17 cellular contexts compared by ENCODE assay signal in the genomic region with DNA sequence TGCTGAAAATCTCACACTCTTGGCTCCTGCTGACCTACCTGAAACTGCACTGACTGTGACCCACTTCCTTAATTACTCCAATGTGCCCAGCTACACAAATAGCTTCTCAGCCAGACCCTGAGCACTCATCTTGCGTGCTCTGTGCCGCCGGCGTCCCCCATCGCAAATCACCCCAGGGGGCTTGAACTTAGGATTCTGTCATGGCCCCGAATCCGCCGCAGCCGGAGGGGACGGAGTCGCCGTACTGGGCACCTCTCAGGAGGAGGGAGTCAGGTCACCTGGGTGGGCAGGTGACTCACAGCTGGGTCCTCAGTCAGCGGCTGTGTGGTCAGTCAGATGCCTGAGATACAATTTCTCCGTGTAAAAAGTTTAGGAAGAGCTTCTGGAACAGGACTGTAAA.
A peak's percentile ranks its signal among the peaks of the same experiment; 100 is the strongest.
DNase-seq lines count a peak whose midpoint lies in the region; FAIRE-seq and TF ChIP-seq lines count a peak whose summit lies in the region.
"Had no signal": no experiment of that assay in that cellular context is flagged by ENCODE, and none has a peak within 500 bp of the region (broad histone marks: within the 10 kb centered on the region; RNA-seq: fewer than 3 reads in every experiment).

No MANE protein-coding gene starts in this region.

- H2BK20ac ChIP-seq in H1 (ENCODE audit: low read length), result no peak overlapping the region

- no peak for FAIRE-seq in H1 (lab: Jason Lieb, UNC)
- FAIRE-seq: GM12891 had no signal

- H3K9me3 ChIP-seq in H1 (ENCODE audit: insufficient read depth in 2 of 2, low read depth in 1 of 2, low read length in 1 of 2), result no peaks in the 10 kb centered on the region
- no peaks in the 10 kb centered on the region for H3K9me3 ChIP-seq in neuronal stem cell (replicated peaks in 1 of 2; ENCODE audit: control insufficient read depth in 2 of 2, insufficient read depth in 1 of 2, low read depth in 1 of 2, low read length in 2 of 2)

- H2BK120ac ChIP-seq in H1 (replicated peaks; ENCODE audit: low read depth, low read length) (no peak overlapping the region), neuronal stem cell (ENCODE audit: low read depth, low read length) (peak overlapping the region; percentile 52)

- H3K14ac ChIP-seq in H1 (ENCODE audit: insufficient read length) (no peak overlapping the region), neuronal stem cell (ENCODE audit: low read length) (no peak overlapping the region)

- POLR2A ChIA-PET in H1 (lab: Charles Lee; ENCODE audit: partially characterized antibody), result no interaction called here

- H3K4me1 ChIP-seq in H1 (replicated peaks in 1 of 4; ENCODE audit: control insufficient read depth in 3 of 4, insufficient read depth in 4 of 4, low read length in 3 of 4) (peaks cover 0 to 4% (median 0%) of the 10 kb centered on the region in 4 experiments; a peak in 1 of 7 replicates), neuronal stem cell (ENCODE audit: control insufficient read depth in 2 of 2, insufficient read depth in 1 of 2, low read depth in 1 of 2, low read length in 2 of 2) (no peaks in the 10 kb centered on the region)

- H4K8ac ChIP-seq in H1 (ENCODE audit: extremely low read depth, insufficient read depth, low read length) (peak overlapping the region; percentile 73; the same call in 1 of the 2 replicates), neuronal stem cell (ENCODE audit: low read depth, low read length) (no peak overlapping the region)

- no peak overlapping the region for H3K9ac ChIP-seq in H1 (replicated peaks in 1 of 4; ENCODE audit: extremely low read depth in 1 of 4, low read depth in 3 of 4, low read length in 3 of 4)
- H3K9ac ChIP-seq in neuronal stem cell (ENCODE audit: low read depth, low read length, poor library complexity), result no peak overlapping the region

- H3K36me3 ChIP-seq in H1 (ENCODE audit: control insufficient read depth in 2 of 4, insufficient read depth in 4 of 4, low read length in 3 of 4) (no peaks in the 10 kb centered on the region), neuronal stem cell (replicated peaks in 1 of 2; ENCODE audit: control insufficient read depth in 2 of 2, insufficient read depth in 2 of 2, low read length in 2 of 2) (no peaks in the 10 kb centered on the region), brain microvascular endothelial cell (replicated peaks) (no peaks in the 10 kb centered on the region)

- peaks cover 2% of the 10 kb centered on the region; the same call in 1 of the 2 replicates for H3K23me2 ChIP-seq in H1 (ENCODE audit: low read depth, low read length)

- peak overlapping the region; percentile 94 for H2AFZ ChIP-seq in H1 (ENCODE audit: low read length)
- H2AFZ ChIP-seq in neuronal stem cell (ENCODE audit: low read length), result no peak overlapping the region

- H3K27me3 ChIP-seq in H1 (replicated peaks in 1 of 4; ENCODE audit: control insufficient read depth in 3 of 4, extremely low read depth in 1 of 4, insufficient read depth in 3 of 4, low read length in 3 of 4) (no peaks in the 10 kb centered on the region), neuronal stem cell (ENCODE audit: control insufficient read depth in 3 of 3, insufficient read depth in 3 of 3, low read depth in 1 of 3, low read length in 3 of 3) (no peaks in the 10 kb centered on the region), brain microvascular endothelial cell (replicated peaks) (no peaks in the 10 kb centered on the region)

- no peak overlapping the region for H3K4me3 ChIP-seq in H1 (ENCODE audit: extremely low read depth in 1 of 4, insufficient read depth in 2 of 4, low read depth in 3 of 4, low read length in 4 of 4)
- H3K4me3 ChIP-seq in neuronal stem cell (ENCODE audit: low read length in 2 of 2), result no peak overlapping the region
- no peak overlapping the region for H3K4me3 ChIP-seq in brain microvascular endothelial cell (ENCODE audit: low read depth, low read length)

- CTCF ChIA-PET in H1 (lab: Charles Lee; ENCODE audit: partially characterized antibody), result interaction anchor here (0.9 to 1.1 kb wide), 2 partner anchors 8 to 9 kb away, joined by 3 to 5 read pairs; no protein-coding TSS in a partner anchor

- no peak overlapping the region for H3K18ac ChIP-seq in H1 (ENCODE audit: extremely low read depth, low read length)
- peak overlapping the region; percentile 29 for H3K18ac ChIP-seq in neuronal stem cell (ENCODE audit: low read length)

- no peak overlapping the region for H3K56ac ChIP-seq in H1 (replicated peaks; ENCODE audit: insufficient read length, low read depth, low read length)

- no peak for TF ChIP-seq RAD21 in H1 (IDR thresholded peaks at IDR 0.05 in 1 of 2, conservative IDR thresholded peaks at IDR 0.05 in 1 of 2; ENCODE audit: low read depth in 2 of 2, low read length in 2 of 2)

- no peak overlapping the region for H3K27ac Mint-ChIP-seq in T-helper 2 cell treated with Interferon-gamma antibody and Interleukin-4, amounts not matched to agents 5 μg/mL and 100 μg/mL, for 36 hours
- H3K27ac Mint-ChIP-seq: CD4-positive, alpha-beta memory T cell had no signal

- H3K36me3 Mint-ChIP-seq in T-helper 2 cell treated with Interferon-gamma antibody and Interleukin-4, amounts not matched to agents 5 μg/mL and 100 μg/mL, for 36 hours (ENCODE audit: low read depth), result no peaks in the 10 kb centered on the region
- H3K36me3 Mint-ChIP-seq: CD4-positive, alpha-beta memory T cell had no signal

- no peak overlapping the region for H3K4me2 ChIP-seq in H1 (ENCODE audit: insufficient read depth in 1 of 2, low read depth in 2 of 2, low read length in 2 of 2)
- no peak overlapping the region for H3K4me2 ChIP-seq in neuronal stem cell (ENCODE audit: insufficient read depth, low read length, poor library complexity, severe bottlenecking)

- H4K20me1 ChIP-seq in H1 (replicated peaks in 1 of 2; ENCODE audit: control insufficient read depth in 1 of 2, insufficient read depth in 2 of 2, low read length in 2 of 2), result no peaks in the 10 kb centered on the region

- H3K79me1 ChIP-seq in H1 (ENCODE audit: low read depth, low read length) (no peaks in the 10 kb centered on the region), neuronal stem cell (ENCODE audit: low read depth, low read length) (no peaks in the 10 kb centered on the region)

- H2BK12ac ChIP-seq in H1 (ENCODE audit: low read depth, low read length) (no peak overlapping the region), neuronal stem cell (ENCODE audit: low read length) (no peak overlapping the region)

- WGBS in H1 (ENCODE audit: extremely low coverage in 1 of 2, insufficient coverage in 1 of 2, insufficient read length in 1 of 2, insufficient replicate concordance in 2 of 2, low coverage in 1 of 2, low lambda C conversion rate in 2 of 2, missing lambda C conversion rate in 1 of 2), 2 experiments, result 97% methylated on average over 14 of the region's 14 CpGs; no CpG with 5 or more reads in 1 of the 2 experiments
- no CpG with 5 or more reads among the region's 14 CpGs for WGBS in neuronal stem cell (ENCODE audit: extremely low coverage in 2 of 2, insufficient read length in 2 of 2, insufficient replicate concordance in 1 of 2), 2 donors

- H3K4ac ChIP-seq in H1 (replicated peaks; ENCODE audit: insufficient read length, low read depth, low read length), result no peak overlapping the region
- H3K4ac ChIP-seq in neuronal stem cell (ENCODE audit: low read length), result no peak overlapping the region

- TF ChIP-seq CTCF in H1 (IDR thresholded peaks at IDR 0.05; ENCODE audit: control extremely low read depth in 1 of 3, insufficient read depth in 1 of 3, low read depth in 1 of 3, low read length in 3 of 3) (no peak), brain microvascular endothelial cell (IDR thresholded peaks at IDR 0.05; ENCODE audit: low read depth, low read length, missing control alignments) (no peak)

- DNase-seq in NCI-H69 (lab: John Stamatoyannopoulos, UW) (peak; percentile 63), H1 (ENCODE audit: low read depth in 1 of 2, low spot score in 2 of 2) (no peak), neuronal stem cell (ENCODE audit: low spot score) (no peak), 8988T (no peak), brain microvascular endothelial cell (no peak)
- DNase-seq in T-helper 2 cell treated with Interferon-gamma antibody and Interleukin-4, amounts not matched to agents 5 μg/mL and 100 μg/mL, for 36 hours (ENCODE audit: low spot score), result no peak
- DNase-seq: C1 segment of cervical spinal cord; Calu3; CD4-positive, alpha-beta memory T cell; COR-L47; DMS53; DMS79 treated with DMSO at 0.1 percent for 48 hours; GF-D8; GOT3; H7; HCEC 1CT had no signal

- H3K27ac ChIP-seq in H1 (ENCODE audit: low read depth, low read length), result no peak overlapping the region
- no peak overlapping the region for H3K27ac ChIP-seq in neuronal stem cell (replicated peaks; ENCODE audit: low read length)
- no peak overlapping the region for H3K27ac ChIP-seq in brain microvascular endothelial cell

- H2AK5ac ChIP-seq in H1 (ENCODE audit: low read depth, low read length) (no peak overlapping the region), neuronal stem cell (ENCODE audit: low read depth, low read length) (peak overlapping the region; percentile 77)

- in situ Hi-C loops in brain microvascular endothelial cell (cut with HindIII; ENCODE audit: low pct_ligation_motif_present, low sequenced_read_pairs), result no loop called here

- H3K79me2 ChIP-seq in H1 (ENCODE audit: control insufficient read depth in 1 of 2, insufficient read depth in 2 of 2, low read length in 2 of 2), result no peaks in the 10 kb centered on the region

- H3K27me3 Mint-ChIP-seq in T-helper 2 cell treated with Interferon-gamma antibody and Interleukin-4, amounts not matched to agents 5 μg/mL and 100 μg/mL, for 36 hours (ENCODE audit: low read depth), result no peaks in the 10 kb centered on the region
- H3K27me3 Mint-ChIP-seq: CD4-positive, alpha-beta memory T cell had no signal

- no peak overlapping the region for H3K23ac ChIP-seq in H1 (ENCODE audit: insufficient read length)
- no peak overlapping the region for H3K23ac ChIP-seq in neuronal stem cell (ENCODE audit: low read depth, low read length, poor library complexity)

- H4K91ac ChIP-seq in H1 (replicated peaks; ENCODE audit: insufficient read length, low read length) (no peak overlapping the region), neuronal stem cell (ENCODE audit: low read depth, low read length, poor library complexity) (no peak overlapping the region)

- H3K9me3 Mint-ChIP-seq in T-helper 2 cell treated with Interferon-gamma antibody and Interleukin-4, amounts not matched to agents 5 μg/mL and 100 μg/mL, for 36 hours, result peaks cover 7% of the 10 kb centered on the region

- TF ChIP-seq EP300 in H1 (IDR thresholded peaks at IDR 0.05; ENCODE audit: borderline replicate concordance in 1 of 2, low read depth in 2 of 2, low read length in 2 of 2), result no peak

- no peak overlapping the region for H2BK15ac ChIP-seq in H1 (ENCODE audit: low read length)
- no peak overlapping the region for H2BK15ac ChIP-seq in neuronal stem cell (ENCODE audit: low read length)

- no peak for TF ChIP-seq POLR2A in H1 (IDR thresholded peaks at IDR 0.05; ENCODE audit: control extremely low read depth in 1 of 2, low read depth in 2 of 2, low read length in 2 of 2)

- no peak overlapping the region for H4K5ac ChIP-seq in H1 (ENCODE audit: insufficient read length, low read depth, low read length)

- H3K4me1 Mint-ChIP-seq in T-helper 2 cell treated with Interferon-gamma antibody and Interleukin-4, amounts not matched to agents 5 μg/mL and 100 μg/mL, for 36 hours (ENCODE audit: low read depth), result no peaks in the 10 kb centered on the region
- H3K4me1 Mint-ChIP-seq: CD4-positive, alpha-beta memory T cell had no signal

- H3K4me3 Mint-ChIP-seq in T-helper 2 cell treated with Interferon-gamma antibody and Interleukin-4, amounts not matched to agents 5 μg/mL and 100 μg/mL, for 36 hours, result no peak overlapping the region
- H3K4me3 Mint-ChIP-seq: CD4-positive, alpha-beta memory T cell had no signal

- H2BK5ac ChIP-seq in H1 (ENCODE audit: low read depth, low read length) (no peak overlapping the region), neuronal stem cell (ENCODE audit: low read length) (no peak overlapping the region)
